ENCODE assay signal across 30 cellular contexts in genomic region chr5:169424956-169425318, GRCh38.
"Had no signal": no experiment of that assay in that cellular context is flagged by ENCODE, and none has a peak within 500 bp of the region (broad histone marks: within the 10 kb centered on the region; RNA-seq: fewer than 3 reads in every experiment).

No MANE protein-coding gene starts in this region.

- H3K36me3 ChIP-seq: gastroesophageal sphincter, heart left ventricle, prostate gland, right atrium auricular region, sigmoid colon, spleen, tibial nerve, upper lobe of left lung had no signal

- H3K4me3 ChIP-seq: dorsolateral prefrontal cortex, gastroesophageal sphincter, heart left ventricle, hepatocyte, mucosa of descending colon, prostate gland, right atrium auricular region, sigmoid colon, skin epidermis, spleen, testis, tibial nerve, upper lobe of left lung had no signal

- H3K9me3 Mint-ChIP-seq: mesothelial cell of epicardium; natural killer cell treated with Interleukin-12 subunit alpha and Interleukin-12 subunit beta and Interleukin-15 and Interleukin-18, amount 100 ng/mL, for 72 hours; neural crest cell; stimulated activated memory B cell treated with anti-CD40 and anti-IgM and Interleukin-4, amounts not matched to agents 10 μg/mL and 1 μg/mL and 100 μg/mL, for 72 hours had no signal

- FAIRE-seq: colon, kidney, urothelium cell line had no signal

- H3K79me2 ChIP-seq: hepatocyte had no signal

- DNase-seq: dorsolateral prefrontal cortex; effector CD4-positive, alpha-beta T cell; foreskin keratinocyte; heart left ventricle; kidney; mesenchymal stem cell; mucosa of descending colon; naive B cell; sigmoid colon; spleen; stimulated activated CD4-positive, alpha-beta T cell treated with anti-CD3 and anti-CD28 coated beads, Interleukin-4, amount 100 ng/mL, for 4 hours; stimulated activated naive CD8-positive, alpha-beta T cell treated with anti-CD3 and anti-CD28 coated beads, Interleukin-15, Interleukin-2, amounts not matched to agents 100 U/mL and 50 U/mL, for 24 hours; substantia nigra; testis had no signal

- H3K4me3 Mint-ChIP-seq: mesothelial cell of epicardium; naive B cell; natural killer cell treated with Interleukin-12 subunit alpha and Interleukin-12 subunit beta and Interleukin-15 and Interleukin-18, amount 100 ng/mL, for 72 hours; neural crest cell; stimulated activated memory B cell treated with anti-CD40 and anti-IgM and Interleukin-4, amounts not matched to agents 10 μg/mL and 1 μg/mL and 100 μg/mL, for 72 hours had no signal

- H3K4me2 ChIP-seq: hepatocyte had no signal

- H3K27me3 ChIP-seq: foreskin keratinocyte, gastroesophageal sphincter, heart left ventricle, hepatocyte, right atrium auricular region, sigmoid colon, spleen, testis, tibial nerve, upper lobe of left lung had no signal

- H3K27ac Mint-ChIP-seq: mesothelial cell of epicardium; natural killer cell treated with Interleukin-12 subunit alpha and Interleukin-12 subunit beta and Interleukin-15 and Interleukin-18, amount 100 ng/mL, for 72 hours; stimulated activated memory B cell treated with anti-CD40 and anti-IgM and Interleukin-4, amounts not matched to agents 10 μg/mL and 1 μg/mL and 100 μg/mL, for 72 hours had no signal

- H3K4me1 Mint-ChIP-seq: mesothelial cell of epicardium; naive B cell; stimulated activated memory B cell treated with anti-CD40 and anti-IgM and Interleukin-4, amounts not matched to agents 10 μg/mL and 1 μg/mL and 100 μg/mL, for 72 hours had no signal

- H3K36me3 Mint-ChIP-seq: mesothelial cell of epicardium; naive B cell; natural killer cell treated with Interleukin-12 subunit alpha and Interleukin-12 subunit beta and Interleukin-15 and Interleukin-18, amount 100 ng/mL, for 72 hours; stimulated activated memory B cell treated with anti-CD40 and anti-IgM and Interleukin-4, amounts not matched to agents 10 μg/mL and 1 μg/mL and 100 μg/mL, for 72 hours had no signal

- ATAC-seq: esophagus mucosa; foreskin keratinocyte; gastroesophageal sphincter; left lobe of liver; mucosa of descending colon; natural killer cell treated with Interleukin-12 subunit alpha and Interleukin-12 subunit beta and Interleukin-15 and Interleukin-18, amount 100 ng/mL, for 72 hours; stimulated activated memory B cell treated with anti-CD40 and anti-IgM and Interleukin-4, amounts not matched to agents 10 μg/mL and 1 μg/mL and 100 μg/mL, for 72 hours; stimulated activated naive CD8-positive, alpha-beta T cell treated with anti-CD3 and anti-CD28 coated beads, Interleukin-15, Interleukin-2, amounts not matched to agents 100 U/mL and 50 U/mL, for 24 hours had no signal

- H2AFZ ChIP-seq: hepatocyte had no signal

- H3K4me1 ChIP-seq: foreskin keratinocyte, prostate gland, right atrium auricular region, spleen, testis, upper lobe of left lung had no signal

- H3K27me3 Mint-ChIP-seq: naive B cell; stimulated activated memory B cell treated with anti-CD40 and anti-IgM and Interleukin-4, amounts not matched to agents 10 μg/mL and 1 μg/mL and 100 μg/mL, for 72 hours had no signal

- H3K9me3 ChIP-seq: gastroesophageal sphincter, mucosa of descending colon, prostate gland, right atrium auricular region, spleen, testis, tibial nerve, upper lobe of left lung had no signal

- H3K27ac ChIP-seq: dorsolateral prefrontal cortex, epithelial cell of prostate, foreskin keratinocyte, gastroesophageal sphincter, heart left ventricle, hepatocyte, prostate gland, right atrium auricular region, sigmoid colon, spleen, testis, tibial nerve, upper lobe of left lung had no signal
